20 cellular contexts compared by ENCODE assay signal in genomic region chr2:239512054-239512453, GRCh38.
"Had no signal": no experiment of that assay in that cellular context is flagged by ENCODE, and none has a peak within 500 bp of the region (broad histone marks: within the 10 kb centered on the region; RNA-seq: fewer than 3 reads in every experiment).

No MANE protein-coding gene starts in this region.

- ATAC-seq: foreskin keratinocyte, gastroesophageal sphincter, heart left ventricle, left cardiac atrium, left lung, left ventricle myocardium superior had no signal

- H3K79me2 ChIP-seq: hepatocyte had no signal

- H3K9me3 ChIP-seq: esophagus muscularis mucosa, gastroesophageal sphincter, heart left ventricle, left lung had no signal

- H3K27me3 ChIP-seq: dorsolateral prefrontal cortex, foreskin keratinocyte, gastroesophageal sphincter, hepatocyte, left lung had no signal

- H3K27ac ChIP-seq: coronary artery, dorsolateral prefrontal cortex, esophagus muscularis mucosa, foreskin keratinocyte, gastroesophageal sphincter, heart left ventricle, hepatocyte, left lung had no signal

- H3K36me3 ChIP-seq: esophagus muscularis mucosa, gastroesophageal sphincter, heart left ventricle, left lung had no signal

- DNase-seq: dermis blood vessel endothelial cell; dorsolateral prefrontal cortex; effector CD4-positive, alpha-beta T cell; effector memory CD4-positive, alpha-beta T cell; foreskin keratinocyte; heart left ventricle; hypothalamus; immature natural killer cell; islet precursor cell; left cardiac atrium; left lung; left ventricle myocardium superior; mammary epithelial cell; mesendoderm; midbrain had no signal

- H3K4me2 ChIP-seq: hepatocyte had no signal

- H2AFZ ChIP-seq: hepatocyte had no signal

- H3K4me1 ChIP-seq: esophagus muscularis mucosa, foreskin keratinocyte, gastroesophageal sphincter, heart left ventricle, left lung had no signal

- H3K4me3 ChIP-seq: coronary artery, dorsolateral prefrontal cortex, esophagus muscularis mucosa, gastroesophageal sphincter, heart left ventricle, hepatocyte, left lung, lung had no signal
